25 cellular contexts compared by ENCODE assay signal in genomic region chr1:41860214-41860613, GRCh38.
"Had no signal": no experiment of that assay in that cellular context is flagged by ENCODE, and none has a peak within 500 bp of the region (broad histone marks: within the 10 kb centered on the region; RNA-seq: fewer than 3 reads in every experiment).

No MANE protein-coding gene starts in this region.

- H3K27me3 Mint-ChIP-seq: activated CD8-positive, alpha-beta memory T cell treated with anti-CD3 and anti-CD28 coated beads, Interleukin-2, amount 10 ng/mL, durations not matched to agents 7 days and 5 days; activated T-cell treated with anti-CD3 and anti-CD28 coated beads, Interleukin-2, amount 50 U/mL, for 24 hours; central memory CD8-positive, alpha-beta T cell had no signal

- H3K27me3 ChIP-seq: body of pancreas, spleen, suprapubic skin had no signal

- H3K4me3 Mint-ChIP-seq: activated CD8-positive, alpha-beta memory T cell treated with anti-CD3 and anti-CD28 coated beads, Interleukin-2, amount 10 ng/mL, durations not matched to agents 7 days and 5 days; activated T-cell treated with anti-CD3 and anti-CD28 coated beads, Interleukin-2, amount 50 U/mL, for 24 hours; central memory CD8-positive, alpha-beta T cell; nephron; type B pancreatic cell had no signal

- H3K27ac ChIP-seq: body of pancreas, spleen, suprapubic skin had no signal

- H3K4me1 ChIP-seq: body of pancreas had no signal

- DNase-seq: activated CD4-positive, alpha-beta T cell treated with anti-CD3 and anti-CD28 coated beads, Interleukin-2, amount 50 U/mL, for 48 hours; activated CD4-positive, CD25-positive, alpha-beta regulatory T cell treated with anti-CD3 and anti-CD28 coated beads, Interleukin-2, amount 50 U/mL, for 72 hours; activated CD8-positive, alpha-beta memory T cell treated with anti-CD3 and anti-CD28 coated beads, Interleukin-2, amount 10 ng/mL, durations not matched to agents 7 days and 5 days; activated effector memory CD4-positive, alpha-beta T cell treated with Interleukin-2 at 50 U/mL for 16 hours; activated T-cell treated with anti-CD3 and anti-CD28 coated beads, Interleukin-2, amount 50 U/mL, for 24 hours; amniotic stem cell; body of pancreas; cortex of kidney; effector CD8-positive, alpha-beta T cell; foreskin melanocyte; head of caudate nucleus; mesenchymal stem cell; occipital lobe; spleen; stimulated activated CD4-positive, alpha-beta T cell treated with anti-CD3 and anti-CD28 coated beads, Interleukin-1b, Interleukin-23, amount 100 ng/mL, for 48 hours; stimulated activated naive CD4-positive, alpha-beta T cell treated with Interleukin-2 at 50 U/mL for 16 hours had no signal

- ATAC-seq: activated CD8-positive, alpha-beta memory T cell treated with anti-CD3 and anti-CD28 coated beads, Interleukin-2, amount 10 ng/mL, durations not matched to agents 7 days and 5 days; activated naive CD4-positive, alpha-beta T cell treated with anti-CD3 and anti-CD28 coated beads, Interleukin-2, amount 50 U/mL, for 72 hours; body of pancreas; left lobe of liver; sciatic nerve had no signal

- H3K36me3 ChIP-seq: spleen, suprapubic skin had no signal

- FAIRE-seq: islet of Langerhans had no signal

- H3K27ac Mint-ChIP-seq: activated CD8-positive, alpha-beta memory T cell treated with anti-CD3 and anti-CD28 coated beads, Interleukin-2, amount 10 ng/mL, durations not matched to agents 7 days and 5 days; activated naive CD4-positive, alpha-beta T cell treated with anti-CD3 and anti-CD28 coated beads, Interleukin-2, amount 50 U/mL, for 72 hours; progenitor cell of endocrine pancreas; type B pancreatic cell had no signal

- H3K4me3 ChIP-seq: body of pancreas, spleen, suprapubic skin had no signal

- H3K9me3 ChIP-seq: body of pancreas, spleen, suprapubic skin had no signal
